In the genomic region with DNA sequence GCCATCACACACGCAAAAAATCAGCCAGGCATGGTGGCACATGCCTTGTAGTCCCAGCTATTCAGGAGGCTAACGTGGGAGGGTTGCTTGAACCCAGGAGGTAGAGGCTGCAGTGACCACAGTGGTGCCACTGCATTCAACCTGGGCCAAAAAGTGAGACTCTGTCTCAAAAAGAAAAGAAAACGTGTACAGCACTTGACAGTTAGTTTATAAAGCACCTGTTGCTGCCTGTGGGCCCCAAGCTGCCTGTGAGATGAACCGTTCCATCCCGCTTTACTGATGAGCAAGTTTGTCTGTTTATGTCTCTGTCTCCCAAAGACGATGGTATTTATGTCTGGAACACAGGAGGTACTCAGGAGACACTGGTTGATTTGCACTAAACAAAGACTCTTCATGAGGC, we compare ENCODE assay signal across 23 cellular contexts. TPM values are rescaled to one million over a fixed set of nuclear protein-coding genes. Genes with fewer than 3 reads are reported as not detected.
DNase-seq lines count a peak whose midpoint lies in the region; ATAC-seq and TF ChIP-seq lines count a peak whose summit lies in the region.
"Had no signal": no experiment of that assay in that cellular context is flagged by ENCODE, and none has a peak within 500 bp of the region (broad histone marks: within the 10 kb centered on the region; RNA-seq: fewer than 3 reads in every experiment).

No MANE protein-coding gene starts in this region.

- no TSS peak for BruUV-seq in IMR-90 (replicated peaks; lab: Mats Ljungman, UMichigan)

- H3K23ac ChIP-seq in IMR-90 (ENCODE audit: low read depth, low read length), result peak overlapping the region; percentile 33; the same call in 1 of the 2 replicates

- peaks cover 10% of the 10 kb centered on the region for H3K27me3 Mint-ChIP-seq in nephron (ENCODE audit: low read depth)
- peaks cover 8% of the 10 kb centered on the region for H3K27me3 Mint-ChIP-seq in activated T-helper 1 cell treated with anti-CD3 and anti-CD28 coated beads, Interleukin-12 subunit alpha, Interleukin-12 subunit beta, Interleukin-2, Interleukin-4 antibody, amounts not matched to agents 30 ng/mL and 10 ng/mL and 1 ng/mL, durations not matched to agents 14 hours and 24 hours and 36 hours (ENCODE audit: insufficient read depth)

- H3K9me2 ChIP-seq in Karpas-422 (replicated peaks; ENCODE audit: insufficient read depth, low read length), result no peaks in the 10 kb centered on the region

- no peaks in the 10 kb centered on the region for H3K9me3 ChIP-seq in BLaER1
- no peaks in the 10 kb centered on the region for H3K9me3 ChIP-seq in IMR-90 (ENCODE audit: control insufficient read depth, insufficient read depth, low read length)
- H3K9me3 ChIP-seq in Karpas-422 (ENCODE audit: low read length), result no peaks in the 10 kb centered on the region
- H3K9me3 ChIP-seq: Caco-2, SJSA1 had no signal

- peaks cover 14% of the 10 kb centered on the region; the same call in 1 of the 2 replicates for H3K9me1 ChIP-seq in IMR-90 (ENCODE audit: insufficient read depth, low read length)

- H4K5ac ChIP-seq in IMR-90 (ENCODE audit: low read depth, low read length), result no peak overlapping the region

- H3K56ac ChIP-seq in IMR-90 (ENCODE audit: extremely low read depth, insufficient read depth, low read length), result no peak overlapping the region

- WGBS in IMR-90 (ENCODE audit: extremely low coverage in 2 of 2, insufficient read length in 1 of 2), 2 experiments, result 86% methylated on average over 1 of the region's 6 CpGs; no CpG with 5 or more reads in 1 of the 2 experiments

- H3K27me3 ChIP-seq in BLaER1 (no peaks in the 10 kb centered on the region), IMR-90 (ENCODE audit: control insufficient read depth, insufficient read depth, low read length) (no peaks in the 10 kb centered on the region), Karpas-422 (ENCODE audit: low read length) (no peaks in the 10 kb centered on the region)

- TF ChIP-seq CTCF in IMR-90 (conservative IDR thresholded peaks at IDR 0.05; ENCODE audit: low read depth, low read length) (no peak), fibroblast of villous mesenchyme (IDR thresholded peaks at IDR 0.05; ENCODE audit: insufficient read depth, low read depth, low read length) (no peak), nephron (IDR thresholded peaks at IDR 0.05; ENCODE audit: unreplicated experiment in 3 of 3) (no peak)

- no peaks in the 10 kb centered on the region for H3K9me3 Mint-ChIP-seq in nephron
- H3K9me3 Mint-ChIP-seq in activated T-helper 1 cell treated with anti-CD3 and anti-CD28 coated beads, Interleukin-12 subunit alpha, Interleukin-12 subunit beta, Interleukin-2, Interleukin-4 antibody, amounts not matched to agents 30 ng/mL and 10 ng/mL and 1 ng/mL, durations not matched to agents 14 hours and 24 hours and 36 hours, result no peaks in the 10 kb centered on the region

- TF ChIP-seq RAD21 in IMR-90 (IDR thresholded peaks at IDR 0.05; ENCODE audit: low read length), result no peak

- peak overlapping the region; percentile 77; the same call in 2 of the 3 replicates for H2BK15ac ChIP-seq in IMR-90 (ENCODE audit: low read depth, low read length)

- CTCF ChIA-PET in IMR-90 (lab: Yijun Ruan, JAX), result no interaction called here

- H2AFZ ChIP-seq in IMR-90 (replicated peaks; ENCODE audit: low read length, poor library complexity) (no peak overlapping the region), Karpas-422 (ENCODE audit: low read length) (no peak overlapping the region)

- peaks cover 39% of the 10 kb centered on the region for H3K4me1 Mint-ChIP-seq in nephron
- no peaks in the 10 kb centered on the region for H3K4me1 Mint-ChIP-seq in activated T-helper 1 cell treated with anti-CD3 and anti-CD28 coated beads, Interleukin-12 subunit alpha, Interleukin-12 subunit beta, Interleukin-2, Interleukin-4 antibody, amounts not matched to agents 30 ng/mL and 10 ng/mL and 1 ng/mL, durations not matched to agents 14 hours and 24 hours and 36 hours (ENCODE audit: low read depth)

- H4K20me1 ChIP-seq in BLaER1, result peaks cover 32% of the 10 kb centered on the region
- H4K20me1 ChIP-seq in IMR-90 (ENCODE audit: insufficient read depth, low read length), result peaks cover 17% of the 10 kb centered on the region
- H4K20me1 ChIP-seq in Karpas-422 (ENCODE audit: insufficient read depth, low read depth, low read length), result no peaks in the 10 kb centered on the region

- H2AK5ac ChIP-seq in IMR-90 (ENCODE audit: low read depth, low read length), result peak overlapping the region; percentile 77; the same call in 1 of the 2 replicates

- dilution Hi-C loops in IMR-90 (cut with HindIII; ENCODE audit: low sequenced_read_pairs, unreplicated experiment), result no loop called here

- in situ Hi-C loops in IMR-90 (cut with MboI; ENCODE audit: low sequenced_read_pairs), result no loop called here

- H3K79me2 ChIP-seq in Karpas-422 (ENCODE audit: low read length), result no peaks in the 10 kb centered on the region

- H3K36me3 ChIP-seq in BLaER1 (0 out of 2 replicates have a peak, but pooled peaks cover 6% of the 10 kb centered on the region), IMR-90 (ENCODE audit: control insufficient read depth, insufficient read depth, low read length) (no peaks in the 10 kb centered on the region; the same call in 1 of the 2 replicates), Karpas-422 (ENCODE audit: insufficient read depth, low read length) (no peaks in the 10 kb centered on the region)
- H3K36me3 ChIP-seq: SJSA1 had no signal

- peak overlapping the region in 1 of 2 experiments; percentile 5; a peak in 2 of 4 replicates for H4K8ac ChIP-seq in IMR-90 (ENCODE audit: low read depth in 2 of 2, low read length in 2 of 2)

- H3K9ac ChIP-seq in BLaER1 (no peak overlapping the region), IMR-90 (ENCODE audit: low read depth, low read length) (no peak overlapping the region), Karpas-422 (ENCODE audit: low read length) (no peak overlapping the region)

- H3K4me3 ChIP-seq in BLaER1 (no peak overlapping the region), IMR-90 (ENCODE audit: insufficient read depth, low read depth, low read length) (no peak overlapping the region), fibroblast of villous mesenchyme (ENCODE audit: low read depth, low read length) (no peak overlapping the region), Karpas-422 (ENCODE audit: low read length) (no peak overlapping the region)
- H3K4me3 ChIP-seq: SJSA1 had no signal

- peak; percentile 36 for DNase-seq in IMR-90
- peak; percentile 62 for DNase-seq in fibroblast of villous mesenchyme (ENCODE audit: low read depth)
- DNase-seq in activated T-helper 1 cell treated with anti-CD3 and anti-CD28 coated beads, Interleukin-12 subunit alpha, Interleukin-12 subunit beta, Interleukin-2, Interleukin-4 antibody, amounts not matched to agents 30 ng/mL and 10 ng/mL and 1 ng/mL, durations not matched to agents 14 hours and 24 hours and 36 hours (ENCODE audit: low spot score), result no peak
- no peak for DNase-seq in Karpas-422
- DNase-seq: Caco-2, DMS 273 treated with DMSO at 0.1 percent for 48 hours, DMS79 treated with DMSO at 0.1 percent for 48 hours, GOT3, KBM-7, NCI-H1417, NCI-H1694 treated with DMSO at 0.1 percent for 48 hours, NCI-H2081 treated with DMSO at 0.1 percent for 48 hours, NCI-H2171 treated with DMSO at 0.1 percent for 48 hours, NCI-H526, OCI-M1 had no signal

- peak overlapping the region; percentile 74 for H2BK120ac ChIP-seq in IMR-90 (ENCODE audit: low read depth, low read length)

- TF ChIP-seq POLR2A in IMR-90 (IDR thresholded peaks at IDR 0.05; ENCODE audit: low read depth, low read length), result no peak

- POLR2A ChIA-PET in IMR-90 (lab: Charles Lee; ENCODE audit: unreplicated experiment), result no interaction called here

- H3K18ac ChIP-seq in IMR-90 (ENCODE audit: low read depth, low read length), result peak overlapping the region; percentile 0; the same call in 1 of the 2 replicates

- H2BK20ac ChIP-seq in IMR-90 (ENCODE audit: low read depth, low read length), result 0 out of 2 replicates have a peak overlapping the region, but pooled peaks have one; percentile 34

- peak overlapping the region; percentile 15 for H2AK9ac ChIP-seq in IMR-90 (replicated peaks; ENCODE audit: low read depth, low read length, poor library complexity)

- peak overlapping the region; percentile 13; the same call in 1 of the 2 replicates for H3K27ac ChIP-seq in BLaER1
- no peak overlapping the region for H3K27ac ChIP-seq in IMR-90 (ENCODE audit: insufficient read depth, low read length)
- H3K27ac ChIP-seq in Karpas-422 (ENCODE audit: low read length), result no peak overlapping the region

- intact Hi-C loops in IMR-90 (cut with micrococcal nuclease), result no loop called here
- intact Hi-C loops in activated T-helper 1 cell treated with anti-CD3 and anti-CD28 coated beads, Interleukin-12 subunit alpha, Interleukin-12 subunit beta, Interleukin-2, Interleukin-4 antibody, amounts not matched to agents 30 ng/mL and 10 ng/mL and 1 ng/mL, durations not matched to agents 14 hours and 24 hours and 36 hours (cut with micrococcal nuclease), result loop anchor here (2.0 kb wide), 1 partner anchor 1514 kb away; a partner anchor contains a TSS

- peaks cover 4% of the 10 kb centered on the region for H3K36me3 Mint-ChIP-seq in nephron (ENCODE audit: low read depth)
- H3K36me3 Mint-ChIP-seq in activated T-helper 1 cell treated with anti-CD3 and anti-CD28 coated beads, Interleukin-12 subunit alpha, Interleukin-12 subunit beta, Interleukin-2, Interleukin-4 antibody, amounts not matched to agents 30 ng/mL and 10 ng/mL and 1 ng/mL, durations not matched to agents 14 hours and 24 hours and 36 hours (ENCODE audit: low read depth), result no peaks in the 10 kb centered on the region

- peak overlapping the region; percentile 59 for H3K4ac ChIP-seq in IMR-90 (ENCODE audit: low read depth, low read length)

- no peak for ATAC-seq in IMR-90 (ENCODE audit: low read depth)
- no peak for ATAC-seq in HG03095 (IDR thresholded peaks at IDR 0.05; ENCODE audit: unreplicated experiment)
- ATAC-seq in GM21576 (IDR thresholded peaks at IDR 0.05; ENCODE audit: unreplicated experiment), result no peak
- ATAC-seq: HCT116, Right ventricle myocardium inferior had no signal

- peak overlapping the region; percentile 68; the same call in 1 of the 2 replicates for H4K91ac ChIP-seq in IMR-90 (ENCODE audit: insufficient read depth, low read depth, low read length)

- peaks cover 12 to 30% of the 10 kb centered on the region in 2 experiments for H3K79me1 ChIP-seq in IMR-90 (ENCODE audit: low read depth in 1 of 2, low read length in 2 of 2)

- no peak overlapping the region for H2BK5ac ChIP-seq in IMR-90 (ENCODE audit: low read depth, low read length, poor library complexity, severe bottlenecking)

- H3K4me3 Mint-ChIP-seq in nephron, result peak overlapping the region; percentile 8 to 57 (median 55)
- H3K4me3 Mint-ChIP-seq in activated T-helper 1 cell treated with anti-CD3 and anti-CD28 coated beads, Interleukin-12 subunit alpha, Interleukin-12 subunit beta, Interleukin-2, Interleukin-4 antibody, amounts not matched to agents 30 ng/mL and 10 ng/mL and 1 ng/mL, durations not matched to agents 14 hours and 24 hours and 36 hours, result no peak overlapping the region

- H3K4me1 ChIP-seq in BLaER1 (peaks cover 75% of the 10 kb centered on the region), IMR-90 (ENCODE audit: control insufficient read depth, insufficient read depth, low read length) (peaks cover 38% of the 10 kb centered on the region), Karpas-422 (ENCODE audit: low read length) (no peaks in the 10 kb centered on the region)

- H3K4me2 ChIP-seq in BLaER1 (peak overlapping the region; percentile 90), IMR-90 (ENCODE audit: low read depth, low read length) (no peak overlapping the region), Karpas-422 (ENCODE audit: low read depth, low read length, poor library complexity, severe bottlenecking) (no peak overlapping the region)

- peak overlapping the region; percentile 57 to 93 (median 74) for H3K27ac Mint-ChIP-seq in nephron
- H3K27ac Mint-ChIP-seq in activated T-helper 1 cell treated with anti-CD3 and anti-CD28 coated beads, Interleukin-12 subunit alpha, Interleukin-12 subunit beta, Interleukin-2, Interleukin-4 antibody, amounts not matched to agents 30 ng/mL and 10 ng/mL and 1 ng/mL, durations not matched to agents 14 hours and 24 hours and 36 hours, result no peak overlapping the region

- peak overlapping the region; percentile 78; the same call in 1 of the 2 replicates for H3K14ac ChIP-seq in IMR-90 (replicated peaks; ENCODE audit: low read depth, low read length)

RNA-seq across cellular contexts. Expression of a gene that starts 1.5 kb away (rescaled TPM):
- total RNA-seq in IMR-90 (2012; rRNA removed), result 7.5 and 8.1 TPM in 2 replicates
- polyA plus RNA-seq in IMR-90 (2012; rRNA removed), result 23.1 and 24.3 TPM in 2 replicates
- polyA plus RNA-seq in IMR-90 (2012; cell fraction: cytosol; rRNA removed), result 17.7 and 39.4 TPM in 2 replicates
- polyA plus RNA-seq in IMR-90 (2012; cell fraction: nucleus; rRNA removed; ENCODE audit: low replicate concordance), result 39.7 and 77.7 TPM in 2 replicates
- total RNA-seq in fibroblast of villous mesenchyme, result 12.9 and 16.4 TPM in 2 replicates
- total RNA-seq in activated T-helper 1 cell treated with anti-CD3 and anti-CD28 coated beads, Interleukin-12 subunit alpha, Interleukin-12 subunit beta, Interleukin-2, Interleukin-4 antibody, amounts not matched to agents 30 ng/mL and 10 ng/mL and 1 ng/mL, durations not matched to agents 14 hours and 24 hours and 36 hours, result 19.7 and 21.6 TPM in 2 replicates
- not detected in 2 replicates for total RNA-seq in Karpas-422 (2014; rRNA removed; shearing (Covaris generic); ENCODE audit: low replicate concordance)

RNA-seq across cellular contexts. Expression of a gene that starts 51.9 kb away (rescaled TPM):
- total RNA-seq in IMR-90 (2012; rRNA removed) (0.18 and 0.28 TPM in 2 replicates), fibroblast of villous mesenchyme (under 0.01 and 0.97 TPM in 2 replicates)
- polyA plus RNA-seq in IMR-90 (2012; rRNA removed), result 0.06 and 0.21 TPM in 2 replicates
- polyA plus RNA-seq in IMR-90 (2012; cell fraction: cytosol; rRNA removed), result 0.11 and 0.17 TPM in 2 replicates
- polyA plus RNA-seq in IMR-90 (2012; cell fraction: nucleus; rRNA removed; ENCODE audit: low replicate concordance), result 0.78 and 0.85 TPM in 2 replicates
- 0.61 and 1.4 TPM in 2 replicates for total RNA-seq in activated T-helper 1 cell treated with anti-CD3 and anti-CD28 coated beads, Interleukin-12 subunit alpha, Interleukin-12 subunit beta, Interleukin-2, Interleukin-4 antibody, amounts not matched to agents 30 ng/mL and 10 ng/mL and 1 ng/mL, durations not matched to agents 14 hours and 24 hours and 36 hours
- not detected in 2 replicates for total RNA-seq in Karpas-422 (2014; rRNA removed; shearing (Covaris generic); ENCODE audit: low replicate concordance)
- total RNA-seq: A172, SJSA1 had no signal

Comparison
In these comparisons a context has a peak if more than half of its experiments do, and no peak if none do; other contexts are left out.
1. DNase-seq: peak in IMR-90 (single experiment) and fibroblast of villous mesenchyme (single experiment); none in activated T-helper 1 cell treated with anti-CD3 and anti-CD28 coated beads, Interleukin-12 subunit alpha, Interleukin-12 subunit beta, Interleukin-2, Interleukin-4 antibody, amounts not matched to agents 30 ng/mL and 10 ng/mL and 1 ng/mL, durations not matched to agents 14 hours and 24 hours and 36 hours (single experiment) and Karpas-422 (single experiment).